Comparison of ENCODE assay signal across 1 cellular context in genomic region chr5:79287907-79288306, GRCh38.
TF ChIP-seq lines count a peak whose summit lies in the region.

No MANE protein-coding gene starts in this region.

TF ChIP-seq in neural cell, 6 proteins besides CTCF, POLR2A, EP300 and RAD21 (continued from another document):
- no peak for TF ChIP-seq REST (IDR thresholded peaks at IDR 0.05; ENCODE audit: borderline replicate concordance)
- TF ChIP-seq TAF1 (IDR thresholded peaks at IDR 0.05; ENCODE audit: low read depth): no peak
- no peak for TF ChIP-seq MXI1 (conservative IDR thresholded peaks at IDR 0.05; ENCODE audit: poor library complexity, severe bottlenecking)
- TF ChIP-seq SMC3 (conservative IDR thresholded peaks at IDR 0.05; ENCODE audit: poor library complexity): no peak
